ENCODE assay signal across 2 cellular contexts in the genomic region with DNA sequence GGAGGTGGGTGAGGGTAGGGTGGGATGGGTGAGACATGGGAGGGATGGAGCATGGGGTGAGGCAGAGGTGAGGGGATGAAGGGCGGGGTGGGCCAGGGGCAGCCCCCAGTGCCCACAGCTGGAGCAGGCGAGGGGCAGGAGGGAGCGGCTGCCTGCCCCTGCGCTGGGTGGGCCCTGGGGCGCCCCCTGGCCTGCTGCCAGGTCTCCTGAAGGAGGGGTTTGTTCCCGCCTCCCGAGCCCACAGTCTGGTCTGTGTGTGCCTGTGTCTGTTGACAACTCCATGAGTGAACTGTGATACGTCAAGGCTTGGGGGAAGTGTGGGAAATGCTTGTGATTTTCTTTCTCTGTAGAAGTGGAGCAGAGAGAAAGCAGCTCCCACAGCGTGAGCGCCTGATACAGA.
TF ChIP-seq lines count a peak whose summit lies in the region.

No MANE protein-coding gene starts in this region.

TF ChIP-seq in K562, 482 proteins besides CTCF, POLR2A, EP300 and RAD21:
- TF ChIP-seq PYGO2 (tag; IDR thresholded peaks at IDR 0.05), result no peak
- TF ChIP-seq CTCFL (IDR thresholded peaks at IDR 0.05; ENCODE audit: borderline replicate concordance, insufficient read depth, low read depth, low read length, poor library complexity, severe bottlenecking), result no peak
- no peak for TF ChIP-seq FOXJ3 (CRISPR knock-in tag; IDR thresholded peaks at IDR 0.05)
- TF ChIP-seq MEF2A (IDR thresholded peaks at IDR 0.05; ENCODE audit: control insufficient read depth, low read depth, low read length), result no peak
- TF ChIP-seq NFIC (IDR thresholded peaks at IDR 0.05), result peak; percentile 72

TF ChIP-seq in neural cell, 6 proteins besides CTCF, POLR2A, EP300 and RAD21:
- TF ChIP-seq MXI1 (conservative IDR thresholded peaks at IDR 0.05; ENCODE audit: poor library complexity, severe bottlenecking) (no peak), EZH2 (IDR thresholded peaks at IDR 0.05; ENCODE audit: borderline replicate concordance, insufficient read depth, low read length, poor library complexity, severe bottlenecking) (no peak), POLR2AphosphoS5 (IDR thresholded peaks at IDR 0.05) (no peak), SMC3 (conservative IDR thresholded peaks at IDR 0.05; ENCODE audit: poor library complexity) (no peak), TAF1 (IDR thresholded peaks at IDR 0.05; ENCODE audit: low read depth) (no peak)
- TF ChIP-seq, protein P1, sequence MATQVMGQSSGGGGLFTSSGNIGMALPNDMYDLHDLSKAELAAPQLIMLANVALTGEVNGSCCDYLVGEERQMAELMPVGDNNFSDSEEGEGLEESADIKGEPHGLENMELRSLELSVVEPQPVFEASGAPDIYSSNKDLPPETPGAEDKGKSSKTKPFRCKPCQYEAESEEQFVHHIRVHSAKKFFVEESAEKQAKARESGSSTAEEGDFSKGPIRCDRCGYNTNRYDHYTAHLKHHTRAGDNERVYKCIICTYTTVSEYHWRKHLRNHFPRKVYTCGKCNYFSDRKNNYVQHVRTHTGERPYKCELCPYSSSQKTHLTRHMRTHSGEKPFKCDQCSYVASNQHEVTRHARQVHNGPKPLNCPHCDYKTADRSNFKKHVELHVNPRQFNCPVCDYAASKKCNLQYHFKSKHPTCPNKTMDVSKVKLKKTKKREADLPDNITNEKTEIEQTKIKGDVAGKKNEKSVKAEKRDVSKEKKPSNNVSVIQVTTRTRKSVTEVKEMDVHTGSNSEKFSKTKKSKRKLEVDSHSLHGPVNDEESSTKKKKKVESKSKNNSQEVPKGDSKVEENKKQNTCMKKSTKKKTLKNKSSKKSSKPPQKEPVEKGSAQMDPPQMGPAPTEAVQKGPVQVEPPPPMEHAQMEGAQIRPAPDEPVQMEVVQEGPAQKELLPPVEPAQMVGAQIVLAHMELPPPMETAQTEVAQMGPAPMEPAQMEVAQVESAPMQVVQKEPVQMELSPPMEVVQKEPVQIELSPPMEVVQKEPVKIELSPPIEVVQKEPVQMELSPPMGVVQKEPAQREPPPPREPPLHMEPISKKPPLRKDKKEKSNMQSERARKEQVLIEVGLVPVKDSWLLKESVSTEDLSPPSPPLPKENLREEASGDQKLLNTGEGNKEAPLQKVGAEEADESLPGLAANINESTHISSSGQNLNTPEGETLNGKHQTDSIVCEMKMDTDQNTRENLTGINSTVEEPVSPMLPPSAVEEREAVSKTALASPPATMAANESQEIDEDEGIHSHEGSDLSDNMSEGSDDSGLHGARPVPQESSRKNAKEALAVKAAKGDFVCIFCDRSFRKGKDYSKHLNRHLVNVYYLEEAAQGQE (IDR thresholded peaks at IDR 0.05; ENCODE audit: borderline replicate concordance), result no peak
